ENCODE assay signal across 19 cellular contexts in genomic region chr4:3384391-3384770, GRCh38. TPM values are rescaled to one million over a fixed set of nuclear protein-coding genes. Genes with fewer than 3 reads are reported as not detected.
A peak's percentile ranks its signal among the peaks of the same experiment; 100 is the strongest.
DNase-seq lines count a peak whose midpoint lies in the region; TF ChIP-seq lines count a peak whose summit lies in the region.
"Had no signal": no experiment of that assay in that cellular context is flagged by ENCODE, and none has a peak within 500 bp of the region (broad histone marks: within the 10 kb centered on the region; RNA-seq: fewer than 3 reads in every experiment).

No MANE protein-coding gene starts in this region.

- no peak overlapping the region for H3K4me3 Mint-ChIP-seq in activated naive CD4-positive, alpha-beta T cell treated with anti-CD3 and anti-CD28 coated beads, Interleukin-2, amount 50 U/mL, for 24 hours
- no peak overlapping the region for H3K4me3 Mint-ChIP-seq in CD4-positive, alpha-beta memory T cell
- H3K4me3 Mint-ChIP-seq: CD4-positive, alpha-beta T cell; naive B cell had no signal

- H3K36me3 Mint-ChIP-seq in activated naive CD4-positive, alpha-beta T cell treated with anti-CD3 and anti-CD28 coated beads, Interleukin-2, amount 50 U/mL, for 24 hours, result peaks cover 6% of the 10 kb centered on the region
- H3K36me3 Mint-ChIP-seq in CD4-positive, alpha-beta memory T cell, result peaks cover 0 to 10% of the 10 kb centered on the region in 2 donors

- TF ChIP-seq CTCF in esophagus squamous epithelium (IDR thresholded peaks at IDR 0.05), result peak in 1 of 6 experiments; percentile 25
- TF ChIP-seq CTCF in vagina (IDR thresholded peaks at IDR 0.05), result no peak

- H3K4me3 ChIP-seq in esophagus squamous epithelium (peak overlapping the region; percentile 41 to 65 (median 56)), vagina (peak overlapping the region; percentile 6 to 42), HAP-1 (no peak overlapping the region)
- no peak overlapping the region for H3K4me3 ChIP-seq in CD4-positive, alpha-beta memory T cell (ENCODE audit: low read length in 2 of 2)

- POLR2A ChIA-PET in CD4-positive, alpha-beta memory T cell (lab: Charles Lee; ENCODE audit: partially characterized antibody), result no interaction called here

- H3K27me3 ChIP-seq in esophagus squamous epithelium (no peaks in the 10 kb centered on the region), vagina (no peaks in the 10 kb centered on the region), HAP-1 (ENCODE audit: low read depth) (no peaks in the 10 kb centered on the region)
- H3K27me3 ChIP-seq in CD4-positive, alpha-beta memory T cell (ENCODE audit: insufficient read depth, low read length), result no peaks in the 10 kb centered on the region

- no peaks in the 10 kb centered on the region for H3K9me3 Mint-ChIP-seq in activated naive CD4-positive, alpha-beta T cell treated with anti-CD3 and anti-CD28 coated beads, Interleukin-2, amount 50 U/mL, for 24 hours
- H3K9me3 Mint-ChIP-seq in CD4-positive, alpha-beta memory T cell, result peaks cover 0 to 24% (median 14%) of the 10 kb centered on the region in 8 donors

- CTCF ChIA-PET in CD4-positive, alpha-beta memory T cell (lab: Charles Lee; ENCODE audit: partially characterized antibody), result no interaction called here

- H3K27me3 Mint-ChIP-seq in activated naive CD4-positive, alpha-beta T cell treated with anti-CD3 and anti-CD28 coated beads, Interleukin-2, amount 50 U/mL, for 24 hours, result no peaks in the 10 kb centered on the region
- H3K27me3 Mint-ChIP-seq in CD4-positive, alpha-beta memory T cell, result peaks cover 0 to 1% of the 10 kb centered on the region in 2 donors
- H3K27me3 Mint-ChIP-seq: CD4-positive, alpha-beta T cell had no signal

- H3K4me1 Mint-ChIP-seq in activated naive CD4-positive, alpha-beta T cell treated with anti-CD3 and anti-CD28 coated beads, Interleukin-2, amount 50 U/mL, for 24 hours, result peaks cover 20% of the 10 kb centered on the region
- H3K4me1 Mint-ChIP-seq in CD4-positive, alpha-beta memory T cell, result peaks cover 0 to 10% (median 2%) of the 10 kb centered on the region in 4 donors

- H3K9me3 ChIP-seq in esophagus squamous epithelium (peaks cover 0 to 8% (median 0%) of the 10 kb centered on the region in 3 donors), vagina (no peaks in the 10 kb centered on the region), HAP-1 (no peaks in the 10 kb centered on the region; the same call in none of the 2 replicates)
- H3K9me3 ChIP-seq in CD4-positive, alpha-beta memory T cell (ENCODE audit: control insufficient read depth in 1 of 2, low read length in 2 of 2), result peaks cover 0 to 12% of the 10 kb centered on the region in 2 donors

- no peak for DNase-seq in activated naive CD4-positive, alpha-beta T cell treated with anti-CD3 and anti-CD28 coated beads, Interleukin-2, amount 50 U/mL, for 16 hours
- DNase-seq in esophagus squamous epithelium (lab: John Stamatoyannopoulos, UW) (no peak), posterior vena cava (ENCODE audit: low spot score) (peak; percentile 65), vagina (ENCODE audit: extremely low spot score in 2 of 2) (no peak), activated T-cell treated with anti-CD3 and anti-CD28 coated beads for 4 hours (no peak), HAP-1 (ENCODE audit: low spot score in 2 of 2) (no peak)
- no peak for DNase-seq in CD4-positive, alpha-beta memory T cell
- DNase-seq: activated CD8-positive, alpha-beta memory T cell treated with anti-CD3 and anti-CD28 coated beads for 24 hours; CD4-positive, alpha-beta T cell; hippocampal formation; left colon; naive B cell; NCI-H1694 treated with DMSO at 0.1 percent for 48 hours; NCI-H446 treated with DMSO at 0.1 percent for 48 hours had no signal

- H3K27ac ChIP-seq in esophagus squamous epithelium (peak overlapping the region; percentile 89 to 99 (median 98)), vagina (peak overlapping the region; percentile 87)
- H3K27ac ChIP-seq in CD4-positive, alpha-beta memory T cell (ENCODE audit: low read depth, low read length), result no peak overlapping the region
- H3K27ac ChIP-seq: 22Rv1 had no signal

- TF ChIP-seq POLR2A in esophagus squamous epithelium (IDR thresholded peaks at IDR 0.05) (no peak), vagina (IDR thresholded peaks at IDR 0.05) (no peak)

- in situ Hi-C loops in HAP-1 (cut with MboI; ENCODE audit: low sequenced_read_pairs), result no loop called here

- H3K4me1 ChIP-seq in esophagus squamous epithelium (peaks cover 19 to 58% (median 39%) of the 10 kb centered on the region in 3 donors), vagina (peaks cover 36% of the 10 kb centered on the region), HAP-1 (no peaks in the 10 kb centered on the region)
- no peaks in the 10 kb centered on the region for H3K4me1 ChIP-seq in CD4-positive, alpha-beta memory T cell (ENCODE audit: insufficient read depth, low read length)

- intact Hi-C loops in esophagus squamous epithelium (cut with DNase I), result no loop called here
- intact Hi-C loops in posterior vena cava (cut with DNase I), result no loop called here
- intact Hi-C loops in vagina (cut with DNase I), result no loop called here
- intact Hi-C loops in CD4-positive, alpha-beta memory T cell (cut with micrococcal nuclease), result no loop called here

- peak overlapping the region; percentile 35 for H3K27ac Mint-ChIP-seq in activated naive CD4-positive, alpha-beta T cell treated with anti-CD3 and anti-CD28 coated beads, Interleukin-2, amount 50 U/mL, for 24 hours
- H3K27ac Mint-ChIP-seq in CD4-positive, alpha-beta memory T cell, result no peak overlapping the region
- H3K27ac Mint-ChIP-seq: CD4-positive, alpha-beta T cell had no signal

- WGBS in esophagus squamous epithelium, 2 donors, result 53 to 55% methylated on average over 4 of the region's 7 CpGs

- H3K36me3 ChIP-seq in esophagus squamous epithelium (no peaks in the 10 kb centered on the region), vagina (no peaks in the 10 kb centered on the region), HAP-1 (replicated peaks) (no peaks in the 10 kb centered on the region)
- H3K36me3 ChIP-seq in CD4-positive, alpha-beta memory T cell (ENCODE audit: insufficient read depth, low read length), result no peaks in the 10 kb centered on the region

RNA-seq across cellular contexts. Expression of gene HGFAC, which starts 57.4 kb away (rescaled TPM):
- total RNA-seq in esophagus squamous epithelium (under 1 TPM in 1 of 4 donors, not detected in 3; 0.38 TPM), posterior vena cava (under 1 TPM in 1 of 2 donors, not detected in 1; 0.24 TPM), vagina (not detected)
- total RNA-seq in CD4-positive, alpha-beta memory T cell, result under 1 TPM in 1 of 2 experiments, not detected in 1; 0.17 TPM
- polyA plus RNA-seq in CD4-positive, alpha-beta memory T cell, result not detected
- total RNA-seq: Daoy, HT-29, left colon, OCI-LY7 had no signal

Comparison
In these comparisons a context has a peak if more than half of its experiments do, and no peak if none do; other contexts are left out.
1. H3K4me3 ChIP-seq: peak in esophagus squamous epithelium (4 of 4) and vagina (2 of 2); none in HAP-1 (single experiment) and CD4-positive, alpha-beta memory T cell (0 of 2).